Comparison of ENCODE assay signal across 15 cellular contexts in the genomic region with DNA sequence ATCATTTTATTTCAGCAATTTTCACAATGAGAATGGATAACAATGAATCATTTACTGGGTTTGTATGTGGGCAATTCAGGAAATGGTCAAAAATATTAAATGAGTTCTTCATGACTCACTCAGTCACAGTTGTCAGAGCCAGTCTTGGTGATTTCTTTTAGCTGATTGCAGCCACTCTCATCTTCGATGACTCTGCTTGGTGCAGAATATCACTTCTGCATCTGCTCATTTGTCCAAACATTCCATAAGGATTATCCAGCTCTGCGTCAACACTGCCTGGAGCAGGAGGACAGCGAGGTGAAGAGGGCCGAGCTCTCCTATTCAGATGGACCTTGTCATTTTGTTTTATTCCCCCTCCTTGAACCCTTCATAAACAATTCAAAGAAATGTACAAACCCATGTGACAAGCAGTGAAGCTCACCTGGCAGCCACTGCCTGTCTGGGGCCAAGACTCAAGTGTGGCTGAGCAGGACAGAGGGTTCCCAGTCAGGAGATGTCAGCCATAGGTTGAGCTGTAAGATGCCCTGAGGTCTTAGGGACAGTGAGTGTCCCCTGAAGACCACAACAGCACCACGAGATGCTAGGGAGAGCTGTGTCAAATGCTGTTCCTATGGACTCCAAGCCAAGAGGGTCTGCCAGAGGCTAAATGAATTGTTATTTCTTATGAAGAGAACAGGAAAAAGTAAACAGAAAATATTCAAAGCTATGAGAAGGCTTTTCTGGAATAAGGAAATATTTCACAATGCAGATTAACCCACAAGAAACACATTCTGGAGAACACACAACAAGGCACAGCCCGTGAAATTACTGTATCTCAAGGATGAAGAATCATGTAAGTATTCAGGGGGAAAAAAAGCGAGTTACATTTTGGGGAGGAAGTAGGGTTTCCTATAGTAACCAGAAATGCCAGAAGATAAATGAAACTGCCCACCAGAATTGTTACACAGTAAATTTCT. TPM values are rescaled to one million over a fixed set of nuclear protein-coding genes. Genes with fewer than 3 reads are reported as not detected.
DNase-seq lines count a peak whose midpoint lies in the region; ATAC-seq, FAIRE-seq and TF ChIP-seq lines count a peak whose summit lies in the region.
"Had no signal": no experiment of that assay in that cellular context is flagged by ENCODE, and none has a peak within 500 bp of the region (broad histone marks: within the 10 kb centered on the region; RNA-seq: fewer than 3 reads in every experiment).

No MANE protein-coding gene starts in this region.

- TF ChIP-seq RAD21 in IMR-90 (IDR thresholded peaks at IDR 0.05; ENCODE audit: low read length): no peak
- no peak for TF ChIP-seq RAD21 in HepG2 (CRISPR knock-in tag; IDR thresholded peaks at IDR 0.05)

- H3K56ac ChIP-seq in IMR-90 (ENCODE audit: extremely low read depth, insufficient read depth, low read length): peak overlapping the region; percentile 60

- H2AK9ac ChIP-seq in IMR-90 (replicated peaks; ENCODE audit: low read depth, low read length, poor library complexity): peak overlapping the region; percentile 70

- H2BK15ac ChIP-seq in IMR-90 (ENCODE audit: low read depth, low read length): peak overlapping the region; percentile 96

- peak overlapping the region; percentile 96 for H3K4ac ChIP-seq in IMR-90 (ENCODE audit: low read depth, low read length)

- in situ Hi-C loops in IMR-90 (cut with MboI; ENCODE audit: low sequenced_read_pairs): no loop called here
- in situ Hi-C loops in brain microvascular endothelial cell (cut with HindIII; ENCODE audit: low pct_ligation_motif_present, low sequenced_read_pairs): no loop called here
- in situ Hi-C loops in HepG2 (cut with HindIII; ENCODE audit: extremely low pct_ligation_motif_present, low pct_unique_long_range_greater_than_20kb): no loop called here

- ATAC-seq in IMR-90 (ENCODE audit: low read depth): peak; percentile 99
- ATAC-seq in HepG2: peak; percentile 91
- no peak for ATAC-seq in GM18907 (IDR thresholded peaks at IDR 0.05; ENCODE audit: unreplicated experiment)
- ATAC-seq: right cardiac atrium had no signal

- POLR2A ChIA-PET in BJ (lab: Charles Lee): no interaction called here
- POLR2A ChIA-PET in IMR-90 (lab: Charles Lee; ENCODE audit: unreplicated experiment): interaction anchor here (0.5 to 0.6 kb wide), 2 partner anchors 148 to 315 kb away, joined by 3 to 6 read pairs; no protein-coding TSS in a partner anchor
- POLR2A ChIA-PET in HepG2 (lab: Yijun Ruan, JAX): interaction anchor here (0.7 to 1.3 kb wide), 2 partner anchors 192 to 203 kb away, joined by 3 read pairs; no protein-coding TSS in a partner anchor
- POLR2A ChIA-PET in activated CD4-positive, alpha-beta memory T cell treated with anti-CD3 and anti-CD28 coated beads for 36 hours (lab: Charles Lee): no interaction called here

- DNase-seq in BJ (ENCODE audit: low read depth) (peak; percentile 74), IMR-90 (peak; percentile 92), brain microvascular endothelial cell (peak; percentile 81), HepG2 (ENCODE audit: low spot score) (peak; percentile 42), hippocampal formation (lab: John Stamatoyannopoulos, UW) (no peak), dorsolateral prefrontal cortex (no peak)
- no peak for DNase-seq in activated CD4-positive, alpha-beta memory T cell treated with anti-CD3 and anti-CD28 coated beads for 36 hours
- DNase-seq: activated CD4-positive, alpha-beta T cell treated with anti-CD3 and anti-CD28 coated beads, Interleukin-2, amount 50 U/mL, for 4 hours; activated effector memory CD4-positive, alpha-beta T cell treated with anti-CD3 and anti-CD28 coated beads, Interleukin-2, amount 50 U/mL, for 16 hours; MM.1S; NCI-H524 treated with DMSO at 0.1 percent for 48 hours; right cardiac atrium; thyroid gland had no signal

- CTCF ChIA-PET in BJ (lab: Yijun Ruan, JAX) (interaction anchor here (0.6 to 1.4 kb wide), 3 partner anchors 75 to 270 kb away, joined by 3 read pairs; no protein-coding TSS in a partner anchor), IMR-90 (lab: Yijun Ruan, JAX) (interaction anchor here (0.6 to 1.0 kb wide), 2 partner anchors 11 to 411 kb away, joined by 3 read pairs; no protein-coding TSS in a partner anchor), HepG2 (lab: Yijun Ruan, JAX; ENCODE audit: low intra/inter-chr PET ratio, low total read pairs) (no interaction called here)
- CTCF ChIA-PET in activated CD4-positive, alpha-beta memory T cell treated with anti-CD3 and anti-CD28 coated beads for 36 hours (lab: Charles Lee): no interaction called here

- H3K79me2 ChIP-seq in HepG2 (ENCODE audit: insufficient read depth, low read length): no peaks in the 10 kb centered on the region

- H3K27me3 Mint-ChIP-seq in activated CD4-positive, alpha-beta memory T cell treated with anti-CD3 and anti-CD28 coated beads for 36 hours: peaks cover 23% of the 10 kb centered on the region
- H3K27me3 Mint-ChIP-seq: dendritic cell treated with granulocyte-macrophage colony-stimulating factor and Interleukin-4, amounts not matched to agents 40 ng/mL and 50 ng/mL, for 4 days had no signal

- H4K8ac ChIP-seq in IMR-90 (ENCODE audit: low read depth in 2 of 2, low read length in 2 of 2): peak overlapping the region; percentile 81 to 90

- intact Hi-C loops in IMR-90 (cut with micrococcal nuclease): loop anchor here (5.0 kb wide), 1 partner anchor 53 kb away; no protein-coding TSS in a partner anchor
- intact Hi-C loops in HepG2 (cut with micrococcal nuclease; ENCODE audit: unreplicated experiment): no loop called here
- intact Hi-C loops in activated CD4-positive, alpha-beta memory T cell treated with anti-CD3 and anti-CD28 coated beads for 36 hours (cut with micrococcal nuclease): no loop called here
- intact Hi-C loops in dorsolateral prefrontal cortex (cut with DNase I): no loop called here

- 0 out of 4 replicates have a peak, but pooled peaks of 1 of the 2 experiments have one; percentile 9 for TF ChIP-seq EP300 in HepG2 (IDR thresholded peaks at IDR 0.05; ENCODE audit: low read depth in 2 of 2, low read length in 2 of 2)
- TF ChIP-seq EP300 in HepG2 (CRISPR knock-in tag; IDR thresholded peaks at IDR 0.05; ENCODE audit: borderline replicate concordance): no peak

- H3K9me3 ChIP-seq in IMR-90 (ENCODE audit: control insufficient read depth, insufficient read depth, low read length) (no peaks in the 10 kb centered on the region), HepG2 (ENCODE audit: low read length) (no peaks in the 10 kb centered on the region)
- H3K9me3 ChIP-seq: thyroid gland had no signal

- no peaks in the 10 kb centered on the region for H3K36me3 Mint-ChIP-seq in activated CD4-positive, alpha-beta memory T cell treated with anti-CD3 and anti-CD28 coated beads for 36 hours

- no peaks in the 10 kb centered on the region for H3K79me1 ChIP-seq in IMR-90 (ENCODE audit: low read depth in 1 of 2, low read length in 2 of 2)

- H3K4me3 Mint-ChIP-seq in activated CD4-positive, alpha-beta memory T cell treated with anti-CD3 and anti-CD28 coated beads for 36 hours: no peak overlapping the region
- H3K4me3 Mint-ChIP-seq: dendritic cell treated with granulocyte-macrophage colony-stimulating factor and Interleukin-4, amounts not matched to agents 40 ng/mL and 50 ng/mL, for 4 days had no signal

- H4K5ac ChIP-seq in IMR-90 (ENCODE audit: low read depth, low read length): peak overlapping the region; percentile 55; the same call in 1 of the 2 replicates

- H2AFZ ChIP-seq in IMR-90 (replicated peaks; ENCODE audit: low read length, poor library complexity) (peak overlapping the region; percentile 84), HepG2 (ENCODE audit: low read length) (no peak overlapping the region)

- dilution Hi-C loops in IMR-90 (cut with HindIII; ENCODE audit: low sequenced_read_pairs, unreplicated experiment): no loop called here

- H3K4me1 ChIP-seq in IMR-90 (ENCODE audit: control insufficient read depth, insufficient read depth, low read length) (peaks cover 3% of the 10 kb centered on the region), HepG2 (ENCODE audit: insufficient read depth, low read length) (peaks cover 30% of the 10 kb centered on the region)
- H3K4me1 ChIP-seq: thyroid gland had no signal

- no peaks in the 10 kb centered on the region for H4K20me1 ChIP-seq in IMR-90 (ENCODE audit: insufficient read depth, low read length)
- no peaks in the 10 kb centered on the region for H4K20me1 ChIP-seq in HepG2 (ENCODE audit: insufficient read depth, low read length)

- no peak overlapping the region for H3K27ac Mint-ChIP-seq in activated CD4-positive, alpha-beta memory T cell treated with anti-CD3 and anti-CD28 coated beads for 36 hours
- H3K27ac Mint-ChIP-seq: dendritic cell treated with granulocyte-macrophage colony-stimulating factor and Interleukin-4, amounts not matched to agents 40 ng/mL and 50 ng/mL, for 4 days had no signal

- H3K9me3 Mint-ChIP-seq in activated CD4-positive, alpha-beta memory T cell treated with anti-CD3 and anti-CD28 coated beads for 36 hours: no peaks in the 10 kb centered on the region

- TF ChIP-seq CTCF in BJ (IDR thresholded peaks at IDR 0.05; ENCODE audit: insufficient read depth, low read depth, low read length) (no peak), IMR-90 (conservative IDR thresholded peaks at IDR 0.05; ENCODE audit: low read depth, low read length) (no peak), brain microvascular endothelial cell (IDR thresholded peaks at IDR 0.05; ENCODE audit: low read depth, low read length, missing control alignments) (no peak), HepG2 (CRISPR knock-in tag; IDR thresholded peaks at IDR 0.05) (no peak), dorsolateral prefrontal cortex (IDR thresholded peaks at IDR 0.05 in 54 of 56, conservative IDR thresholded peaks at IDR 0.05 in 2 of 56; ENCODE audit: low read depth in 1 of 56, partially characterized antibody in 56 of 56) (no peak)

- peak overlapping the region; percentile 83 for H4K91ac ChIP-seq in IMR-90 (ENCODE audit: insufficient read depth, low read depth, low read length)

- no peak overlapping the region for H3K4me3 ChIP-seq in BJ (ENCODE audit: low read depth, low read length)
- H3K4me3 ChIP-seq in IMR-90 (ENCODE audit: insufficient read depth, low read depth, low read length): no peak overlapping the region
- H3K4me3 ChIP-seq in brain microvascular endothelial cell (ENCODE audit: low read depth, low read length): peak overlapping the region; percentile 9
- no peak overlapping the region for H3K4me3 ChIP-seq in HepG2 (replicated peaks in 1 of 3; ENCODE audit: insufficient read depth in 1 of 3, low read depth in 2 of 3, low read length in 3 of 3)
- H3K4me3 ChIP-seq in dorsolateral prefrontal cortex: no peak overlapping the region
- H3K4me3 ChIP-seq: thyroid gland had no signal

- H3K36me3 ChIP-seq in BJ (ENCODE audit: control insufficient read depth, insufficient read depth, low read length): no peaks in the 10 kb centered on the region
- H3K36me3 ChIP-seq in IMR-90 (ENCODE audit: control insufficient read depth, insufficient read depth, low read length): no peaks in the 10 kb centered on the region
- H3K36me3 ChIP-seq in brain microvascular endothelial cell (replicated peaks): no peaks in the 10 kb centered on the region
- H3K36me3 ChIP-seq in HepG2 (replicated peaks in 1 of 2; ENCODE audit: control insufficient read depth in 1 of 2, insufficient read depth in 2 of 2, low read length in 2 of 2): no peaks in the 10 kb centered on the region
- H3K36me3 ChIP-seq: thyroid gland had no signal

- peak overlapping the region; percentile 44 for H3K18ac ChIP-seq in IMR-90 (ENCODE audit: low read depth, low read length)

- FAIRE-seq in HepG2 (lab: Jason Lieb, UNC): no peak

- H3K9me1 ChIP-seq in IMR-90 (ENCODE audit: insufficient read depth, low read length): peaks cover 3% of the 10 kb centered on the region; the same call in 1 of the 2 replicates

- H2BK5ac ChIP-seq in IMR-90 (ENCODE audit: low read depth, low read length, poor library complexity, severe bottlenecking): peak overlapping the region; percentile 95

- H3K4me1 Mint-ChIP-seq in activated CD4-positive, alpha-beta memory T cell treated with anti-CD3 and anti-CD28 coated beads for 36 hours (ENCODE audit: low read depth): no peaks in the 10 kb centered on the region

- H3K27ac ChIP-seq in IMR-90 (ENCODE audit: insufficient read depth, low read length) (peak overlapping the region; percentile 74), brain microvascular endothelial cell (peak overlapping the region; percentile 78), HepG2 (ENCODE audit: extremely low read length, insufficient read depth, low read length) (no peak overlapping the region), dorsolateral prefrontal cortex (no peak overlapping the region)
- H3K27ac ChIP-seq: thyroid gland had no signal

- peak overlapping the region; percentile 61 for H3K4me2 ChIP-seq in IMR-90 (ENCODE audit: low read depth, low read length)
- peak overlapping the region; percentile 37; the same call in 1 of the 2 replicates for H3K4me2 ChIP-seq in HepG2 (ENCODE audit: low read depth, low read length)

- 0% methylated on average over 1 of the region's 7 CpGs; no CpG with 5 or more reads in 1 of the 2 experiments for WGBS in IMR-90 (ENCODE audit: extremely low coverage in 2 of 2, insufficient read length in 1 of 2), 2 experiments
- 11% methylated on average over 7 of the region's 7 CpGs for WGBS in HepG2 (ENCODE audit: low lambda C conversion rate)

- H2BK120ac ChIP-seq in IMR-90 (ENCODE audit: low read depth, low read length): peak overlapping the region; percentile 98

- peak overlapping the region; percentile 96 for H2BK20ac ChIP-seq in IMR-90 (ENCODE audit: low read depth, low read length)

- peak overlapping the region; percentile 91 for H2AK5ac ChIP-seq in IMR-90 (ENCODE audit: low read depth, low read length)

- peak overlapping the region; percentile 81 for H3K14ac ChIP-seq in IMR-90 (replicated peaks; ENCODE audit: low read depth, low read length)

- H3K27me3 ChIP-seq in BJ (ENCODE audit: control insufficient read depth, insufficient read depth, low read length) (no peaks in the 10 kb centered on the region), IMR-90 (ENCODE audit: control insufficient read depth, insufficient read depth, low read length) (no peaks in the 10 kb centered on the region), brain microvascular endothelial cell (replicated peaks) (no peaks in the 10 kb centered on the region), HepG2 (ENCODE audit: control insufficient read depth in 1 of 2, insufficient read depth in 2 of 2, low read length in 2 of 2) (peaks cover 0 to 16% of the 10 kb centered on the region in 2 experiments; a peak in 1 of 5 replicates), dorsolateral prefrontal cortex (peaks cover 0 to 8% (median 0%) of the 10 kb centered on the region in 45 donors)
- H3K27me3 ChIP-seq: thyroid gland had no signal

- H3K9ac ChIP-seq in IMR-90 (ENCODE audit: low read depth, low read length): peak overlapping the region; percentile 7; the same call in 1 of the 2 replicates
- no peak overlapping the region for H3K9ac ChIP-seq in HepG2 (ENCODE audit: insufficient read depth, low read depth, low read length)

- TF ChIP-seq POLR2A in IMR-90 (IDR thresholded peaks at IDR 0.05; ENCODE audit: low read depth, low read length) (no peak), HepG2 (IDR thresholded peaks at IDR 0.05; ENCODE audit: insufficient read depth in 1 of 2, low read depth in 2 of 2, low read length in 2 of 2) (no peak)

- BruUV-seq in IMR-90 (replicated peaks; lab: Mats Ljungman, UMichigan): no TSS peak
- BruUV-seq in HepG2 (replicated peaks; lab: Mats Ljungman, UMichigan): no TSS peak

- H3K23ac ChIP-seq in IMR-90 (ENCODE audit: low read depth, low read length): peak overlapping the region; percentile 84

RNA-seq across cellular contexts. Expression of gene EGFR, which starts 33.1 kb away (rescaled TPM):
- 22.9 and 34.0 TPM in 2 replicates for polyA plus RNA-seq in BJ (2011; rRNA removed)
- polyA minus RNA-seq in BJ (2011; rRNA and poly(A)+ RNA removed): 57.6 and 66.4 TPM in 2 replicates
- total RNA-seq in IMR-90 (2012; rRNA removed): 60.4 and 63.9 TPM in 2 replicates
- polyA plus RNA-seq in IMR-90 (2012; rRNA removed): 36.9 and 37.8 TPM in 2 replicates
- polyA plus RNA-seq in IMR-90 (2012; cell fraction: cytosol; rRNA removed): 24.8 and 27.5 TPM in 2 replicates
- 66.1 and 93.0 TPM in 2 replicates for polyA plus RNA-seq in IMR-90 (2012; cell fraction: nucleus; rRNA removed; ENCODE audit: low replicate concordance)
- total RNA-seq in HepG2 (2016; rRNA removed; fragmentation: Illumina TruSeq; extraction: Trizol): 7.0 TPM in 2 replicates
- 1.3 and 1.9 TPM in 2 replicates for total RNA-seq in HepG2 (2016; cell fraction: cytosol; rRNA removed; fragmentation: Illumina TruSeq; extraction: Trizol; ENCODE audit: low read depth)
- 5.7 and 7.1 TPM in 2 replicates for total RNA-seq in HepG2 (2016; cell fraction: insoluble cytoplasmic fraction; rRNA removed; fragmentation: Illumina TruSeq; extraction: Trizol)
- total RNA-seq in HepG2 (2016; cell fraction: membrane; rRNA removed; fragmentation: Illumina TruSeq; extraction: Trizol): 3.8 and 3.9 TPM in 2 replicates
- 18.3 and 21.6 TPM in 2 replicates for total RNA-seq in HepG2 (2016; cell fraction: nucleus; rRNA removed; fragmentation: Illumina TruSeq; extraction: Trizol)
- polyA plus RNA-seq in HepG2 (2011; rRNA removed): 7.9 and 10.0 TPM in 2 replicates
- 5.7 and 6.5 TPM in 2 replicates for polyA plus RNA-seq in HepG2 (2011; cell fraction: cytosol; rRNA removed)
- 15.6 and 16.1 TPM in 2 replicates for polyA plus RNA-seq in HepG2 (2011; cell fraction: nucleus; rRNA removed)
- polyA plus RNA-seq in HepG2 (2012): 12.3 and 19.1 TPM in 2 replicates
- 0.76 and 0.86 TPM in 2 replicates for polyA plus RNA-seq in HepG2 (2016; cell fraction: cytosol; fragmentation: Illumina TruSeq; extraction: Trizol; ENCODE audit: low read depth)
- 4.0 and 4.9 TPM in 2 replicates for polyA plus RNA-seq in HepG2 (2016; cell fraction: insoluble cytoplasmic fraction; fragmentation: Illumina TruSeq; extraction: Trizol; ENCODE audit: low read depth)
- 1.4 and 1.9 TPM in 2 replicates for polyA plus RNA-seq in HepG2 (2016; cell fraction: membrane; fragmentation: Illumina TruSeq; extraction: Trizol; ENCODE audit: low read depth)
- 17.3 and 18.5 TPM in 2 replicates for polyA plus RNA-seq in HepG2 (2016; cell fraction: nucleus; fragmentation: Illumina TruSeq; extraction: Trizol; ENCODE audit: insufficient read depth, low read depth)
- polyA minus RNA-seq in HepG2 (2011; rRNA and poly(A)+ RNA removed; ENCODE audit: low replicate concordance): 21.0 and 51.4 TPM in 2 replicates
- 9.3 and 14.3 TPM in 2 replicates for polyA minus RNA-seq in HepG2 (2011; cell fraction: cytosol; rRNA and poly(A)+ RNA removed)
- 25.0 and 26.9 TPM in 2 replicates for polyA minus RNA-seq in HepG2 (2011; cell fraction: nucleus; rRNA and poly(A)+ RNA removed)
- total RNA-seq in activated CD4-positive, alpha-beta memory T cell treated with anti-CD3 and anti-CD28 coated beads for 36 hours: not detected
- total RNA-seq in dorsolateral prefrontal cortex: 100 to 1,000 TPM in 1 of 120 experiments, 10 to 100 TPM in 119; 13.7 to 161 (median 36.0) TPM

Comparison
In these comparisons a context has a peak if more than half of its experiments do, and no peak if none do; other contexts are left out.
1. DNase-seq: peak in BJ (single experiment), IMR-90 (single experiment), brain microvascular endothelial cell (single experiment) and HepG2 (single experiment); none in hippocampal formation (0 of 2), activated CD4-positive, alpha-beta memory T cell treated with anti-CD3 and anti-CD28 coated beads for 36 hours (single experiment) and dorsolateral prefrontal cortex (0 of 10).
2. H3K27ac ChIP-seq: peak in IMR-90 (single experiment) and brain microvascular endothelial cell (single experiment); none in HepG2 (single experiment) and dorsolateral prefrontal cortex (0 of 59).
3. CTCF ChIA-PET loops: an anchor here in BJ (0.6 to 1.4 kb wide) and IMR-90 (0.6 to 1.0 kb wide); none called in HepG2 and activated CD4-positive, alpha-beta memory T cell treated with anti-CD3 and anti-CD28 coated beads for 36 hours.
4. POLR2A ChIA-PET loops: an anchor here in IMR-90 (0.5 to 0.6 kb wide) and HepG2 (0.7 to 1.3 kb wide); none called in BJ and activated CD4-positive, alpha-beta memory T cell treated with anti-CD3 and anti-CD28 coated beads for 36 hours.